ENCODE assay signal across 8 cellular contexts in genomic region chr4:2262944-2263250, GRCh38. TPM values are rescaled to one million over a fixed set of nuclear protein-coding genes. Genes with fewer than 3 reads are reported as not detected.
A peak's percentile ranks its signal among the peaks of the same experiment; 100 is the strongest.
DNase-seq lines count a peak whose midpoint lies in the region; ATAC-seq, FAIRE-seq and TF ChIP-seq lines count a peak whose summit lies in the region.

No MANE protein-coding gene starts in this region.

- peak overlapping the region; percentile 94 for H3K4me2 ChIP-seq in GM12878 (ENCODE audit: control insufficient read depth, insufficient read depth)

- no peaks in the 10 kb centered on the region; a peak in 1 of 4 replicates for H3K36me3 ChIP-seq in GM12878 (ENCODE audit: control insufficient read depth in 2 of 2, insufficient read depth in 2 of 2, low read length in 1 of 2)
- peaks cover 0 to 15% of the 10 kb centered on the region in 2 donors for H3K36me3 ChIP-seq in lung (ENCODE audit: control insufficient read depth in 2 of 2, insufficient read depth in 2 of 2, low read length in 2 of 2)
- H3K36me3 ChIP-seq in tibial artery: peaks cover 0 to 4% (median 4%) of the 10 kb centered on the region in 3 donors

- H3K9me3 ChIP-seq in GM12878 (replicated peaks; ENCODE audit: control insufficient read depth, insufficient read depth, low read length) (no peaks in the 10 kb centered on the region), lung (ENCODE audit: control insufficient read depth in 2 of 2, insufficient read depth in 1 of 2, low read length in 1 of 2) (no peaks in the 10 kb centered on the region), tibial artery (no peaks in the 10 kb centered on the region)

- H3K27me3 ChIP-seq in GM12878 (replicated peaks in 1 of 2; ENCODE audit: control insufficient read depth in 2 of 2, insufficient read depth in 2 of 2, low read length in 1 of 2): no peaks in the 10 kb centered on the region
- H3K27me3 ChIP-seq in lung (ENCODE audit: control insufficient read depth, insufficient read depth): no peaks in the 10 kb centered on the region
- peaks cover 0 to 3% of the 10 kb centered on the region in 2 donors for H3K27me3 ChIP-seq in tibial artery

- SMC1A ChIA-PET in GM12878 (lab: Charles Lee; ENCODE audit: uncharacterized antibody, unreplicated experiment): no interaction called here

- H3K4me3 ChIP-seq in GM12878: peak overlapping the region; percentile 74
- peak overlapping the region; percentile 40 for H3K4me3 ChIP-seq in lung
- peak overlapping the region; percentile 57 to 74 for H3K4me3 ChIP-seq in tibial artery
- H3K4me3 ChIP-seq in lower leg skin (ENCODE audit: low read depth, poor library complexity, severe bottlenecking): no peak overlapping the region

- ATAC-seq in GM12878 (no peak), lung (ENCODE audit: insufficient read depth, low FRiP score) (no peak), HG02623 (IDR thresholded peaks at IDR 0.05; ENCODE audit: unreplicated experiment) (no peak), HG03175 (IDR thresholded peaks at IDR 0.05; ENCODE audit: unreplicated experiment) (no peak)

- peaks cover 2% of the 10 kb centered on the region for H3K4me1 Mint-ChIP-seq in activated naive CD4-positive, alpha-beta T cell treated with anti-CD3 and anti-CD28 coated beads for 36 hours (ENCODE audit: low read depth)

- BruUV-seq in GM12878 (replicated peaks; lab: Mats Ljungman, UMichigan): no TSS peak

- 30% methylated on average over 10 of the region's 13 CpGs for WGBS in GM12878 (ENCODE audit: insufficient coverage, insufficient replicate concordance, low lambda C conversion rate, missing lambda C conversion rate)
- 43 to 56% methylated on average over 12 to 13 of the region's 13 CpGs for WGBS in lung, 2 donors
- 48 to 56% methylated on average over 13 of the region's 13 CpGs for WGBS in lower leg skin, 2 donors

- POLR2A ChIA-PET in GM12878 (lab: Charles Lee): interaction anchor here (0.7 to 1.1 kb wide), 3 partner anchors 138 to 522 kb away, joined by 3 to 7 read pairs (median 4); no protein-coding TSS in a partner anchor

- H3K4me3 Mint-ChIP-seq in activated naive CD4-positive, alpha-beta T cell treated with anti-CD3 and anti-CD28 coated beads for 36 hours: peak overlapping the region; percentile 69

- H3K27ac Mint-ChIP-seq in activated naive CD4-positive, alpha-beta T cell treated with anti-CD3 and anti-CD28 coated beads for 36 hours: no peak overlapping the region

- no peaks in the 10 kb centered on the region for H3K9me3 Mint-ChIP-seq in activated naive CD4-positive, alpha-beta T cell treated with anti-CD3 and anti-CD28 coated beads for 36 hours

- peak overlapping the region; percentile 87 for H2AFZ ChIP-seq in GM12878 (ENCODE audit: control insufficient read depth, low read depth, low read length)

- peaks cover 10% of the 10 kb centered on the region for H3K79me2 ChIP-seq in GM12878 (ENCODE audit: control insufficient read depth, insufficient read depth, low read length)

- CTCF ChIA-PET in activated naive CD4-positive, alpha-beta T cell treated with anti-CD3 and anti-CD28 coated beads for 36 hours (lab: Charles Lee): interaction anchor here (1.1 kb wide), 1 partner anchor 28 kb away, joined by 3 read pairs; no protein-coding TSS in a partner anchor
- CTCF ChIA-PET in GM12878 (lab: Yijun Ruan, JAX): no interaction called here

- no peaks in the 10 kb centered on the region for H3K36me3 Mint-ChIP-seq in activated naive CD4-positive, alpha-beta T cell treated with anti-CD3 and anti-CD28 coated beads for 36 hours (ENCODE audit: low read depth)

- H3K27me3 Mint-ChIP-seq in activated naive CD4-positive, alpha-beta T cell treated with anti-CD3 and anti-CD28 coated beads for 36 hours (ENCODE audit: low read depth): no peaks in the 10 kb centered on the region

- intact Hi-C loops in activated naive CD4-positive, alpha-beta T cell treated with anti-CD3 and anti-CD28 coated beads for 36 hours (cut with micrococcal nuclease): loop anchor here (1.0 to 2.0 kb wide), 10 partner anchors 19 to 700 kb away; partner anchors contain the start of genes CFAP99, FAM193A, GRK4 and HAUS3
- intact Hi-C loops in GM12878 (cut with micrococcal nuclease; ENCODE audit: unreplicated experiment): loop anchor here (1.0 to 10.0 kb wide), 3 partner anchors 21 to 812 kb away; partner anchors contain the start of genes HAUS3, HTT, HTT-AS and POLN
- intact Hi-C loops in tibial artery (cut with DNase I; ENCODE audit: low total_unique reads): loop anchor here (10.0 kb wide), 1 partner anchor 258 kb away; the partner anchor contains the start of gene NELFA
- intact Hi-C loops in lower leg skin (cut with DNase I; ENCODE audit: low total_unique reads): no loop called here

- FAIRE-seq in GM12878 (lab: Jason Lieb, UNC): no peak

- TF ChIP-seq EP300 in GM12878 (IDR thresholded peaks at IDR 0.05; ENCODE audit: borderline replicate concordance in 1 of 2, control insufficient read depth in 1 of 2, low read depth in 2 of 2, low read length in 2 of 2): no peak

- H3K4me1 ChIP-seq in GM12878 (ENCODE audit: control insufficient read depth, insufficient read depth, low read length): no peaks in the 10 kb centered on the region; the same call in 1 of the 2 replicates
- peaks cover 5 to 24% of the 10 kb centered on the region in 2 donors for H3K4me1 ChIP-seq in lung (ENCODE audit: control insufficient read depth in 2 of 2, insufficient read depth in 2 of 2, low read length in 2 of 2)
- peaks cover 3 to 72% (median 51%) of the 10 kb centered on the region in 4 donors for H3K4me1 ChIP-seq in tibial artery

- peak overlapping the region; percentile 82 for H3K27ac ChIP-seq in GM12878 (ENCODE audit: control insufficient read depth, insufficient read depth)
- H3K27ac ChIP-seq in lung (ENCODE audit: low read depth in 1 of 2, low read length in 1 of 2): peak overlapping the region; percentile 93 to 99
- H3K27ac ChIP-seq in tibial artery: peak overlapping the region; percentile 92 to 94

- in situ Hi-C loops in GM12878 (cut with MboI): no loop called here

- RAD21 ChIA-PET in GM12878 (lab: Charles Lee; ENCODE audit: unreplicated experiment): interaction anchor here (1.4 to 1.7 kb wide), 3 partner anchors 22 to 149 kb away, joined by 4 to 12 read pairs (median 11); no protein-coding TSS in a partner anchor

- peak overlapping the region; percentile 88 for H3K9ac ChIP-seq in GM12878 (ENCODE audit: control insufficient read depth, insufficient read depth, low read length)

- no peak for TF ChIP-seq POLR2A in GM12878 (IDR thresholded peaks at IDR 0.05; ENCODE audit: low read depth, low read length)
- TF ChIP-seq POLR2A in lower leg skin (IDR thresholded peaks at IDR 0.05): no peak

- DNase-seq in activated naive CD4-positive, alpha-beta T cell treated with anti-CD3 and anti-CD28 coated beads for 36 hours: no peak
- no peak for DNase-seq in activated naive CD4-positive, alpha-beta T cell treated with anti-CD3 and anti-CD28 coated beads, Interleukin-2, amount 50 U/mL, for 16 hours
- DNase-seq in GM12878 (ENCODE audit: low read depth, low spot score) (no peak), lung (ENCODE audit: low spot score) (no peak), tibial artery (no peak), lower leg skin (ENCODE audit: low spot score in 2 of 2) (no peak)

- H4K20me1 ChIP-seq in GM12878 (ENCODE audit: control insufficient read depth, insufficient read depth): no peaks in the 10 kb centered on the region; the same call in 1 of the 2 replicates

- TF ChIP-seq RAD21 in GM12878 (IDR thresholded peaks at IDR 0.05; ENCODE audit: insufficient read depth, low read depth, low read length): no peak

- no peak for TF ChIP-seq CTCF in GM12878 (IDR thresholded peaks at IDR 0.05 in 2 of 3, conservative IDR thresholded peaks at IDR 0.05 in 1 of 3; ENCODE audit: control insufficient read depth in 2 of 3, extremely low read depth in 1 of 3, insufficient read depth in 1 of 3, low read depth in 3 of 3, low read length in 3 of 3)
- no peak for TF ChIP-seq CTCF in lung (IDR thresholded peaks at IDR 0.05; ENCODE audit: control extremely low read depth, extremely low read depth)
- TF ChIP-seq CTCF in tibial artery (IDR thresholded peaks at IDR 0.05): no peak
- TF ChIP-seq CTCF in lower leg skin (IDR thresholded peaks at IDR 0.05): no peak

RNA-seq across cellular contexts. Expression of gene MXD4, which starts 1.0 kb away (rescaled TPM):
- 1 to 10 TPM; 2.3 to 2.7 TPM for total RNA-seq in activated naive CD4-positive, alpha-beta T cell treated with anti-CD3 and anti-CD28 coated beads for 36 hours
- total RNA-seq in GM12878 (2013; cell fraction: nucleolus; rRNA removed): 22.6 and 25.9 TPM in 2 replicates
- total RNA-seq in GM12878 (2014; rRNA removed) (15.5 and 18.7 TPM in 2 replicates), GM12878 (2014; rRNA removed; fragmentation: Illumina TruSeq; extraction: Trizol) (5.5 and 6.1 TPM in 2 replicates), GM12878 (2021) (25.6 and 26.4 TPM in 2 replicates), lung (10 to 100 TPM; 37.5 to 65.1 TPM), lower leg skin (10 to 100 TPM; 33.3 to 62.6 (median 47.6) TPM)
- 8.0 TPM for polyA plus RNA-seq in GM12878 (2011; ENCODE audit: low read depth)
- polyA plus RNA-seq in GM12878 (2011; rRNA removed) (6.4 and 9.9 TPM in 2 replicates), GM12878 (2014; fragmentation: Illumina TruSeq; extraction: Trizol) (2.0 and 4.3 TPM in 2 replicates), GM12878 (2014; fragmentation: Nextera tagmentation; extraction: Ambion mirVana) (under 1 TPM; 0.21 to 0.44 TPM), GM12878 (2014; rRNA removed) (18.1 and 22.2 TPM in 2 replicates), GM12878 (2016; fragmentation: Nextera tagmentation; extraction: Ambion mirVana) (1 to 10 TPM; 3.6 to 5.0 TPM), lung (10 to 100 TPM; 34.4 to 58.2 TPM)
- 7.5 and 14.9 TPM in 2 replicates for polyA plus RNA-seq in GM12878 (2011; cell fraction: cytosol; rRNA removed)
- 62.6 and 69.2 TPM in 2 replicates for polyA plus RNA-seq in GM12878 (2011; cell fraction: nucleus; rRNA removed)
- polyA plus RNA-seq in GM12878 (2012): 14.5 and 24.2 TPM in 2 replicates
- polyA minus RNA-seq in GM12878 (2011; rRNA and poly(A)+ RNA removed): 5.7 and 13.2 TPM in 2 replicates
- 2.9 and 3.3 TPM in 2 replicates for polyA minus RNA-seq in GM12878 (2011; cell fraction: cytosol; rRNA and poly(A)+ RNA removed)
- 17.3 and 27.3 TPM in 2 replicates for polyA minus RNA-seq in GM12878 (2011; cell fraction: nucleus; rRNA and poly(A)+ RNA removed)

RNA-seq across cellular contexts. Expression of gene HAUS3, which starts 21.0 kb away (rescaled TPM):
- total RNA-seq in activated naive CD4-positive, alpha-beta T cell treated with anti-CD3 and anti-CD28 coated beads for 36 hours: 10 to 100 TPM; 18.0 to 18.1 TPM
- 25.7 and 27.0 TPM in 2 replicates for total RNA-seq in GM12878 (2013; cell fraction: nucleolus; rRNA removed)
- total RNA-seq in GM12878 (2014; rRNA removed) (9.5 and 10.9 TPM in 2 replicates), GM12878 (2014; rRNA removed; fragmentation: Illumina TruSeq; extraction: Trizol) (12.7 TPM in 2 replicates), GM12878 (2021) (13.2 and 13.5 TPM in 2 replicates), lung (10 to 100 TPM; 12.8 to 21.0 TPM), lower leg skin (10 to 100 TPM in 3 of 4 donors, 1 to 10 TPM in 1; 6.8 to 15.3 (median 12.4) TPM)
- 7.7 TPM for polyA plus RNA-seq in GM12878 (2011; ENCODE audit: low read depth)
- polyA plus RNA-seq in GM12878 (2011; rRNA removed) (11.4 and 23.9 TPM in 2 replicates), GM12878 (2014; fragmentation: Illumina TruSeq; extraction: Trizol) (13.9 and 19.8 TPM in 2 replicates), GM12878 (2014; fragmentation: Nextera tagmentation; extraction: Ambion mirVana) (1 to 10 TPM; 4.2 to 7.3 TPM), GM12878 (2014; rRNA removed) (10.0 and 11.8 TPM in 2 replicates), GM12878 (2016; fragmentation: Nextera tagmentation; extraction: Ambion mirVana) (10 to 100 TPM; 20.2 to 23.9 TPM), lung (10 to 100 TPM in 1 of 2 donors, 1 to 10 TPM in 1; 5.6 to 11.5 TPM)
- 4.5 TPM in 2 replicates for polyA plus RNA-seq in GM12878 (2011; cell fraction: cytosol; rRNA removed)
- polyA plus RNA-seq in GM12878 (2011; cell fraction: nucleus; rRNA removed): 11.0 and 11.2 TPM in 2 replicates
- 11.3 and 14.1 TPM in 2 replicates for polyA plus RNA-seq in GM12878 (2012)
- polyA minus RNA-seq in GM12878 (2011; rRNA and poly(A)+ RNA removed): 3.5 and 3.6 TPM in 2 replicates
- 2.9 and 4.3 TPM in 2 replicates for polyA minus RNA-seq in GM12878 (2011; cell fraction: cytosol; rRNA and poly(A)+ RNA removed)
- 5.6 and 9.9 TPM in 2 replicates for polyA minus RNA-seq in GM12878 (2011; cell fraction: nucleus; rRNA and poly(A)+ RNA removed)

RNA-seq across cellular contexts. Expression of gene POLN, which starts 21.0 kb away (rescaled TPM):
- 1 to 10 TPM in 1 of 2 experiments, under 1 TPM in 1; 0.91 to 1.3 TPM for total RNA-seq in activated naive CD4-positive, alpha-beta T cell treated with anti-CD3 and anti-CD28 coated beads for 36 hours
- 2.2 and 5.4 TPM in 2 replicates for total RNA-seq in GM12878 (2013; cell fraction: nucleolus; rRNA removed)
- 0.98 and 1.2 TPM in 2 replicates for total RNA-seq in GM12878 (2014; rRNA removed)
- total RNA-seq in GM12878 (2014; rRNA removed; fragmentation: Illumina TruSeq; extraction: Trizol): 0.63 and 0.74 TPM in 2 replicates
- 0.95 and 1.7 TPM in 2 replicates for total RNA-seq in GM12878 (2021)
- 0.22 TPM for polyA plus RNA-seq in GM12878 (2011; ENCODE audit: low read depth)
- polyA plus RNA-seq in GM12878 (2011; rRNA removed): 0.30 and 0.41 TPM in 2 replicates
- 0.39 and 0.40 TPM in 2 replicates for polyA plus RNA-seq in GM12878 (2011; cell fraction: cytosol; rRNA removed)
- 0.73 and 0.97 TPM in 2 replicates for polyA plus RNA-seq in GM12878 (2011; cell fraction: nucleus; rRNA removed)
- 0.24 and 0.67 TPM in 2 replicates for polyA plus RNA-seq in GM12878 (2012)
- 0.48 and 1.3 TPM in 2 replicates for polyA plus RNA-seq in GM12878 (2014; fragmentation: Illumina TruSeq; extraction: Trizol)
- under 1 TPM in 1 of 2 experiments, not detected in 1; 0.09 TPM for polyA plus RNA-seq in GM12878 (2014; fragmentation: Nextera tagmentation; extraction: Ambion mirVana)
- 0.94 and 0.96 TPM in 2 replicates for polyA plus RNA-seq in GM12878 (2014; rRNA removed)
- 1 to 10 TPM; 1.2 to 2.0 TPM for polyA plus RNA-seq in GM12878 (2016; fragmentation: Nextera tagmentation; extraction: Ambion mirVana)
- 0.15 and 0.51 TPM in 2 replicates for polyA minus RNA-seq in GM12878 (2011; rRNA and poly(A)+ RNA removed)
- not detected in 2 replicates for polyA minus RNA-seq in GM12878 (2011; cell fraction: cytosol; rRNA and poly(A)+ RNA removed)
- polyA minus RNA-seq in GM12878 (2011; cell fraction: nucleus; rRNA and poly(A)+ RNA removed): 0.36 and 1.1 TPM in 2 replicates
- 1 to 10 TPM; 3.3 to 3.7 TPM for total RNA-seq in lung
- 1 to 10 TPM in 1 of 2 donors, under 1 TPM in 1; 0.68 to 1.1 TPM for polyA plus RNA-seq in lung
- total RNA-seq in lower leg skin: 1 to 10 TPM in 2 of 4 donors, under 1 TPM in 2; 0.30 to 3.3 (median 0.89) TPM
